In genomic region chr19:34668690-34669089, GRCh38 we compare ENCODE assay signal across 11 cellular contexts. TPM values are rescaled to one million over a fixed set of nuclear protein-coding genes. Genes with fewer than 3 reads are reported as not detected.
DNase-seq lines count a peak whose midpoint lies in the region; ATAC-seq and TF ChIP-seq lines count a peak whose summit lies in the region.
"Not testable (repeated sequence)": the region's sequence is repeated elsewhere in the genome, so short reads cannot be mapped to it uniquely, and the experiment has no call there.
"Had no signal": no experiment of that assay in that cellular context is flagged by ENCODE, and none has a peak within 500 bp of the region (broad histone marks: within the 10 kb centered on the region; RNA-seq: fewer than 3 reads in every experiment).

No MANE protein-coding gene starts in this region.

- BruUV-seq in PC-9 (replicated peaks; lab: Mats Ljungman, UMichigan): not testable (repeated sequence)

- not testable (repeated sequence) for H3K4me3 ChIP-seq in PC-9

- not testable (repeated sequence) for H3K36me3 ChIP-seq in PC-9 (ENCODE audit: low read depth)

- H3K36me3 Mint-ChIP-seq in WTC11; glutamatergic neuron (ENCODE audit: unreplicated experiment): not testable (repeated sequence)

- TF ChIP-seq CTCF in PC-9 (conservative IDR thresholded peaks at IDR 0.05); WTC11 (IDR thresholded peaks at IDR 0.05); glutamatergic neuron (IDR thresholded peaks at IDR 0.05; ENCODE audit: partially characterized antibody, unreplicated experiment): not testable (repeated sequence)

- not testable (repeated sequence) for ATAC-seq in WTC11

- peaks cover 16% of the 10 kb centered on the region for H3K4me1 Mint-ChIP-seq in WTC11
- not testable (repeated sequence) for H3K4me1 Mint-ChIP-seq in glutamatergic neuron (ENCODE audit: low read depth, unreplicated experiment)

- not testable (repeated sequence) for H4K20me1 ChIP-seq in PC-9 (ENCODE audit: insufficient read depth)

- 0 out of 2 replicates have a peak overlapping the region, but pooled peaks have one; percentile 82 for H3K4me2 ChIP-seq in PC-9

- H3F3A ChIP-seq in PC-9 (ENCODE audit: insufficient read depth, low read depth): not testable (repeated sequence)

- not testable (repeated sequence) for H3K27ac ChIP-seq in PC-9

- not testable (repeated sequence) for H3K79me2 ChIP-seq in PC-9 (ENCODE audit: low read depth)

- H3K27me3 Mint-ChIP-seq in WTC11 (ENCODE audit: low read depth); glutamatergic neuron (ENCODE audit: unreplicated experiment): not testable (repeated sequence)

- not testable (repeated sequence) for H3K4me3 Mint-ChIP-seq in WTC11; glutamatergic neuron (ENCODE audit: unreplicated experiment)

- H3K27ac Mint-ChIP-seq in WTC11; glutamatergic neuron (ENCODE audit: unreplicated experiment): not testable (repeated sequence)

- CTCF ChIA-PET in PC-9 (lab: Charles Lee): not testable (repeated sequence)
- CTCF ChIA-PET in WTC11 (lab: Charles Lee): interaction anchor here (1.5 kb wide), 1 partner anchor 9 kb away, joined by 5 read pairs; the partner anchor contains the start of gene ZNF302

- H3K9me2 ChIP-seq in PC-9 (ENCODE audit: insufficient read depth): not testable (repeated sequence)

- POLR2A ChIA-PET in PC-9 (lab: Charles Lee; ENCODE audit: unreplicated experiment): interaction anchor here (0.7 kb wide), 1 partner anchor 321 kb away, joined by 4 read pairs; no protein-coding TSS in a partner anchor
- POLR2A ChIA-PET in WTC11 (lab: Charles Lee): not testable (repeated sequence)

- not testable (repeated sequence) for H3K4me1 ChIP-seq in PC-9 (replicated peaks; ENCODE audit: insufficient read depth)

- not testable (repeated sequence) for H3K9me3 Mint-ChIP-seq in WTC11; glutamatergic neuron (ENCODE audit: unreplicated experiment)

- H3K9me3 ChIP-seq in PC-9 (ENCODE audit: insufficient read depth, low read depth): not testable (repeated sequence)

- intact Hi-C loops in PC-9 (cut with micrococcal nuclease; ENCODE audit: unreplicated experiment): not testable (repeated sequence)

- H3K27me3 ChIP-seq in PC-9 (ENCODE audit: insufficient read depth, low read depth): not testable (repeated sequence)

- DNase-seq in DMS153 (lab: John Stamatoyannopoulos, UW) (peak; percentile 54), NCI-H1092 (lab: John Stamatoyannopoulos, UW) (peak; percentile 23), NCI-H2029 (lab: John Stamatoyannopoulos, UW) (peak; percentile 19), NCI-H2227 treated with DMSO at 0.1 percent for 48 hours (lab: John Stamatoyannopoulos, UW) (peak; percentile 77), glutamatergic neuron (peak; percentile 7)
- not testable (repeated sequence) for DNase-seq in PC-9; WTC11 (ENCODE audit: low spot score)

- H2AFZ ChIP-seq in PC-9: not testable (repeated sequence)

TF ChIP-seq in WTC11, 78 proteins besides CTCF, POLR2A, EP300 and RAD21:
- peak; percentile 49; the same call in 1 of the 2 replicates for TF ChIP-seq NFYB (CRISPR knock-in tag; conservative IDR thresholded peaks at IDR 0.05; ENCODE audit: low read depth)

RNA-seq across cellular contexts. Expression of gene SCGB2B2, which starts 8.3 kb away (rescaled TPM):
- total RNA-seq in PC-9 (2021) (1.4 and 1.9 TPM in 2 replicates), WTC11 (2021) (0.20 to 0.71 TPM (median 0.64 TPM) in 3 replicates), glutamatergic neuron (ENCODE audit: unreplicated experiment) (1.2 TPM)
- total RNA-seq: A172, Daoy, H1, HT-29 had no signal

RNA-seq across cellular contexts. Expression of gene ZNF302, which starts 8.8 kb away (rescaled TPM):
- 17.5 and 19.5 TPM in 2 replicates for total RNA-seq in PC-9 (2021)
- total RNA-seq in WTC11 (2021): 23.5 to 26.3 TPM (median 24.6 TPM) in 3 replicates
- 38.8 TPM for total RNA-seq in glutamatergic neuron (ENCODE audit: unreplicated experiment)
